Comparison of ENCODE assay signal across 21 cellular contexts in the genomic region with DNA sequence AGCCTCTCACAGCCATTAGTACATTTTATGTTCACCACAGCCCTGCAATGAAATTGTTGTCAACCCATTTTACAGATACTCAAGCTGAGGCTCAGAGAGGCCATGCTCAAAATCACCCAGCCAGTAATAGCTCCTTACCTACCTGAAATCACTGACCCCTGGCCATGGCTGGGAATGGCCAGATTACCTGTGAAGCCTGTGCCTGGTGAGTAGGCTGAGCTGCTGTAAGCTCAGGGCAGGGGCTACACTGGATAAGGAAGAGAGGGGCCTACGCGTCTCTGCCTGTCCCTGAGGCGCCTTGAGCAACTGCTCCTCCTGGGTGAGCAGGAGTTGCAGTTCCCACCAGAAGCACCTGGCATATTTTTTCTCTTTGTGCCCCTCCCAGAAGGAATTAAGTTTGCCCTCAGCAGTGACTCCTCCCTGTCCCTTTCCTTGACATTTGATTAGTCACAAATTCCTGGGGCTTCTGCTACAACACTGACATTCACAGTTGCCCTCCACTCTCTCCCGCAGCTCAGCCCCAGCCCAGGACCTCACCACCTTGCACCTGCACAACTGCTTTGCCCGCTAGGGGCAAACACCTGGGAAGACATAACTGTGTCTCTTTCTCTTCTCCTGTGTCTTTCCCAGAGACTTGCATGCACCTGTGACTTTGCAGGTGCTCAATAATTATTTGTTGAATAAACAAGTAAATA. TPM values are rescaled to one million over a fixed set of nuclear protein-coding genes. Genes with fewer than 3 reads are reported as not detected.
DNase-seq lines count a peak whose midpoint lies in the region; ATAC-seq and TF ChIP-seq lines count a peak whose summit lies in the region.
"Had no signal": no experiment of that assay in that cellular context is flagged by ENCODE, and none has a peak within 500 bp of the region (broad histone marks: within the 10 kb centered on the region; RNA-seq: fewer than 3 reads in every experiment).

No MANE protein-coding gene starts in this region.

- H3K27me3 ChIP-seq in H7 (ENCODE audit: control insufficient read depth, insufficient read depth, low read length) (no peaks in the 10 kb centered on the region), PC-3 (ENCODE audit: low read length) (no peaks in the 10 kb centered on the region), esophagus (ENCODE audit: control insufficient read depth in 1 of 2, insufficient read depth in 2 of 2, low read length in 2 of 2) (no peaks in the 10 kb centered on the region), prostate gland (replicated peaks; ENCODE audit: insufficient read depth) (no peaks in the 10 kb centered on the region)
- H3K27me3 ChIP-seq: BE2C, SJSA1 had no signal

- intact Hi-C loops in PC-3 (cut with micrococcal nuclease) (loop anchor here (2.0 kb wide), 1 partner anchor 168 kb away; no protein-coding TSS in a partner anchor), prostate gland (cut with DNase I) (loop anchor here (10.0 kb wide), 2 partner anchors 164 to 234 kb away; partner anchors contain the start of gene TSPAN17)

- H3F3A ChIP-seq in PC-3 (ENCODE audit: low read length, unreplicated experiment) = no peaks in the 10 kb centered on the region

- H3K27ac ChIP-seq in PC-3 (ENCODE audit: low read length) (peak overlapping the region; percentile 35), esophagus (ENCODE audit: low read depth in 2 of 2, low read length in 1 of 2) (peak overlapping the region; percentile 82 to 94), skin epidermis (peak overlapping the region in 13 of 21 experiments; percentile 10 to 98 (median 42)), prostate gland (no peak overlapping the region)
- H3K27ac ChIP-seq: parathyroid adenoma, SJSA1 had no signal

- WGBS in esophagus, 2 donors = 59 to 84% methylated on average over 5 of the region's 5 CpGs
- WGBS in prostate gland = 75% methylated on average over 5 of the region's 5 CpGs

- no peaks in the 10 kb centered on the region for H3K9me3 ChIP-seq in PC-3 (ENCODE audit: low read length)
- no peaks in the 10 kb centered on the region for H3K9me3 ChIP-seq in esophagus (ENCODE audit: control insufficient read depth in 2 of 2, insufficient read depth in 1 of 2, low read depth in 1 of 2, low read length in 1 of 2)
- no peaks in the 10 kb centered on the region for H3K9me3 ChIP-seq in prostate gland
- H3K9me3 ChIP-seq: BE2C, SJSA1 had no signal

- BruUV-seq in PC-3 (replicated peaks; lab: Mats Ljungman, UMichigan) = no TSS peak

- DNase-seq in H7 = peak; percentile 54
- DNase-seq in PC-3 = peak; percentile 78
- DNase-seq in prostate gland (ENCODE audit: low spot score) = no peak
- no peak for DNase-seq in NOMO-1 treated with DMSO at 0.1 percent for 48 hours (lab: John Stamatoyannopoulos, UW; ENCODE audit: unreplicated experiment)
- DNase-seq in activated naive CD4-positive, alpha-beta T cell treated with anti-CD3 and anti-CD28 coated beads, Interleukin-2, amount 50 U/mL, for 16 hours = no peak
- DNase-seq: activated CD4-positive, alpha-beta T cell treated with anti-CD3 and anti-CD28 coated beads for 36 hours; activated gamma-delta T cell treated with Interleukin-2 at 50 U/mL for 16 hours; aorta; BE2C; Kasumi-1; NCI-H1436; NCI-H345; small intestine; stimulated activated CD4-positive, alpha-beta T cell treated with anti-CD3 and anti-CD28 coated beads, Interleukin-4, amount 100 ng/mL, for 4 hours; stimulated activated CD8-positive, alpha-beta memory T cell treated with anti-CD3 and anti-CD28 coated beads, Interleukin-4, amount 100 ng/mL, for 48 hours; T-helper 9 cell had no signal

- H3K4me3 ChIP-seq in H7 (ENCODE audit: insufficient read depth, low read depth, low read length) (no peak overlapping the region), PC-3 (ENCODE audit: low read length) (peak overlapping the region; percentile 12; the same call in 1 of the 2 replicates), esophagus (ENCODE audit: low read depth in 1 of 2, low read length in 2 of 2) (peak overlapping the region in 1 of 2 donors; percentile 9), skin epidermis (no peak overlapping the region), prostate gland (no peak overlapping the region)
- H3K4me3 ChIP-seq: SJSA1 had no signal

- CTCF ChIA-PET in PC-3 (lab: Charles Lee) = interaction anchor here (0.7 kb wide), 1 partner anchor 423 kb away, joined by 5 read pairs; no protein-coding TSS in a partner anchor

- TF ChIP-seq POLR2A in prostate gland (IDR thresholded peaks at IDR 0.05) = no peak

- H3K4me2 ChIP-seq in PC-3 (ENCODE audit: low read length) = peak overlapping the region; percentile 64

- H3K4me1 ChIP-seq in PC-3 (ENCODE audit: insufficient read depth, low read length) (peaks cover 58% of the 10 kb centered on the region), esophagus (ENCODE audit: control insufficient read depth in 2 of 2, insufficient read depth in 2 of 2, low read length in 1 of 2) (peaks cover 0 to 36% of the 10 kb centered on the region in 2 donors), prostate gland (replicated peaks) (no peaks in the 10 kb centered on the region)
- H3K4me1 ChIP-seq: BE2C had no signal

- H2AFZ ChIP-seq in PC-3 (ENCODE audit: low read length) = no peak overlapping the region
- H2AFZ ChIP-seq: parathyroid adenoma had no signal

- TF ChIP-seq CTCF in PC-3 (conservative IDR thresholded peaks at IDR 0.05; ENCODE audit: low read depth, low read length) (peak; percentile 56), prostate gland (IDR thresholded peaks at IDR 0.05) (no peak)

- ATAC-seq in PC-3 = peak; percentile 35
- ATAC-seq: activated CD4-positive, alpha-beta T cell treated with anti-CD3 and anti-CD28 coated beads for 36 hours; left lobe of liver had no signal

- POLR2A ChIA-PET in PC-3 (lab: Charles Lee; ENCODE audit: unreplicated experiment) = no interaction called here

- H3K79me2 ChIP-seq in PC-3 (ENCODE audit: low read length) = peaks cover 55% of the 10 kb centered on the region

- no peaks in the 10 kb centered on the region for H3K9me2 ChIP-seq in PC-3 (replicated peaks; ENCODE audit: low read length)

- H3K9ac ChIP-seq in PC-3 (ENCODE audit: low read length) = no peak overlapping the region
- H3K9ac ChIP-seq: parathyroid adenoma had no signal

- H4K20me1 ChIP-seq in PC-3 (ENCODE audit: low read length) = peaks cover 16% of the 10 kb centered on the region; the same call in 1 of the 2 replicates

- H3K36me3 ChIP-seq in H7 (replicated peaks; ENCODE audit: control insufficient read depth, insufficient read depth, low read length) (no peaks in the 10 kb centered on the region; the same call in 1 of the 2 replicates), PC-3 (ENCODE audit: low read depth, low read length) (peaks cover 9% of the 10 kb centered on the region; the same call in 1 of the 2 replicates), esophagus (ENCODE audit: control insufficient read depth in 2 of 2, insufficient read depth in 2 of 2, low read length in 1 of 2) (peaks cover 0 to 22% of the 10 kb centered on the region in 2 donors), prostate gland (peaks cover 0 to 2% of the 10 kb centered on the region in 2 donors)

RNA-seq across cellular contexts. Expression of gene CLTB, which starts 5.7 kb away (rescaled TPM):
- total RNA-seq in H7 (2014; rRNA removed; shearing (Covaris generic)) = 50.5 and 67.2 TPM in 2 replicates
- total RNA-seq in PC-3 (2014; rRNA removed) (354 and 460 TPM in 2 replicates), prostate gland (100 to 1,000 TPM; 105 to 125 TPM)
- polyA plus RNA-seq in esophagus = 100 to 1,000 TPM; 517 to 730 TPM

RNA-seq across cellular contexts. Expression of gene HIGD2A, which starts 22.1 kb away (rescaled TPM):
- total RNA-seq in H7 (2014; rRNA removed; shearing (Covaris generic)) = 232 and 237 TPM in 2 replicates
- total RNA-seq in PC-3 (2014; rRNA removed) (164 and 174 TPM in 2 replicates), prostate gland (100 to 1,000 TPM; 172 to 203 TPM)
- polyA plus RNA-seq in esophagus = 100 to 1,000 TPM; 151 to 163 TPM

RNA-seq across cellular contexts. Expression of gene NOP16, which starts 22.2 kb away (rescaled TPM):
- 46.9 and 56.2 TPM in 2 replicates for total RNA-seq in H7 (2014; rRNA removed; shearing (Covaris generic))
- total RNA-seq in PC-3 (2014; rRNA removed) (92.6 and 103 TPM in 2 replicates), prostate gland (10 to 100 TPM; 10.8 to 11.6 TPM)
- polyA plus RNA-seq in esophagus = 10 to 100 TPM; 50.6 to 70.3 TPM

RNA-seq across cellular contexts. Expression of gene FAF2, which starts 37.6 kb away (rescaled TPM):
- total RNA-seq in H7 (2014; rRNA removed; shearing (Covaris generic)) = 36.2 and 37.6 TPM in 2 replicates
- total RNA-seq in PC-3 (2014; rRNA removed) (51.4 TPM in 2 replicates), prostate gland (10 to 100 TPM; 36.8 to 43.5 TPM)
- 10 to 100 TPM in 1 of 2 donors, 1 to 10 TPM in 1; 9.7 to 12.6 TPM for polyA plus RNA-seq in esophagus

RNA-seq across cellular contexts. Expression of gene ARL10, which starts 45.3 kb away (rescaled TPM):
- total RNA-seq in H7 (2014; rRNA removed; shearing (Covaris generic)) = 3.3 and 6.7 TPM in 2 replicates
- total RNA-seq in PC-3 (2014; rRNA removed) (0.15 and 2.6 TPM in 2 replicates), prostate gland (1 to 10 TPM; 2.4 to 8.2 TPM)
- 1 to 10 TPM; 2.4 to 3.8 TPM for polyA plus RNA-seq in esophagus

Comparison
In these comparisons a context has a peak if more than half of its experiments do, and no peak if none do; other contexts are left out.
1. DNase-seq: peak in H7 (single experiment) and PC-3 (single experiment); none in prostate gland (single experiment), NOMO-1 treated with DMSO at 0.1 percent for 48 hours (single experiment) and activated naive CD4-positive, alpha-beta T cell treated with anti-CD3 and anti-CD28 coated beads, Interleukin-2, amount 50 U/mL, for 16 hours (single experiment).
2. H3K27ac ChIP-seq: peak in PC-3 (single experiment), esophagus (2 of 2) and skin epidermis (13 of 21); none in prostate gland (0 of 2).